ENCODE assay signal across 2 cellular contexts in genomic region chr7:98408146-98408545, GRCh38. TPM values are rescaled to one million over a fixed set of nuclear protein-coding genes. Genes with fewer than 3 reads are reported as not detected.
"Had no signal": no experiment of that assay in that cellular context is flagged by ENCODE, and none has a peak within 500 bp of the region (broad histone marks: within the 10 kb centered on the region; RNA-seq: fewer than 3 reads in every experiment).

No MANE protein-coding gene starts in this region.

RNA-seq across cellular contexts. Expression of gene BAIAP2L1, which starts 7.3 kb away (rescaled TPM):
- total RNA-seq: natural killer cell had no signal
- polyA plus RNA-seq: neural cell had no signal
